1 cellular context compared by ENCODE assay signal in the genomic region with DNA sequence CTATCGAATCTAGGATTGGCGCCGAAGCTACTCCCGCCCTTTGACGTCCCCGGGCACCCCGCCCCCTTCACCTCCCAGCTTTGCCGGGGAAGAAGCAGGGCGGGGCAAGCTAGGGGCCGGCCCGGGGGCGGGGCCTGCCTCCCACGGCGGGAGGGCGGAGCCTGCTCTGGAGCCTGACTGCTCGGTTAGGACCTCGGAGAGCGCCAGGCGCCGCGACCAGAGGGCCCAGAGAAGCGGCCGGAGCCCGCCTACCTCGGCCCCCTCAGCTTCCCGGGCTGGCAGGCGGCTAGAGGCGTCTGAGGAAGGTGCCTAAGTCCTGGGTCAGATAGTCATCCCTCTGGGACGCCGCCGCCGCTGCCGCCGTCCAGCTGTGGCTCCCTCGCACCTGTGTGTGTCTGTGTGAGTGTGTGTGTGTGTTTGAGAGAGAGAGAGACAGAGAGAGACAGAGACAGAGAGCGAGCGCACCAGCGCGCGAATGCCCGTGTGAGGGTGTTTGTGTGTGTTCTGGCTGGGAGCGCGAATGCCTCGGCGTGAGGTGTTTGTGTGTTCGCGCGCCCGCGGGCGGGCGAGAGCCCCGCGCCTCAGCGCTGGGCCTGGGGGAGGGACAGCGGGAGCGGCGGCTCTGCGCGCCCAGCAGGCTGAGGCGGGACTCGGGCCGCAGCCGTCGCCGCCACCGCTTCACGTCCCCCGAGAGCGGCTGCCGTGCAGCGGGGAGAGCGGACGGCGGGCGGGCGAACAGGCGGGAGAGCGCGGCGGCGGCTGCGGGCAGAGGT.
TF ChIP-seq lines count a peak whose summit lies in the region.

A gene (plus strand): TSS at position 176 of the 773 bp plus-strand sequence. CDS start 1,374 bp downstream, outside the sequence.

TF ChIP-seq in GM23338, 12 proteins besides CTCF, POLR2A, EP300 and RAD21 (continued from another document):
- TF ChIP-seq, protein P1, sequence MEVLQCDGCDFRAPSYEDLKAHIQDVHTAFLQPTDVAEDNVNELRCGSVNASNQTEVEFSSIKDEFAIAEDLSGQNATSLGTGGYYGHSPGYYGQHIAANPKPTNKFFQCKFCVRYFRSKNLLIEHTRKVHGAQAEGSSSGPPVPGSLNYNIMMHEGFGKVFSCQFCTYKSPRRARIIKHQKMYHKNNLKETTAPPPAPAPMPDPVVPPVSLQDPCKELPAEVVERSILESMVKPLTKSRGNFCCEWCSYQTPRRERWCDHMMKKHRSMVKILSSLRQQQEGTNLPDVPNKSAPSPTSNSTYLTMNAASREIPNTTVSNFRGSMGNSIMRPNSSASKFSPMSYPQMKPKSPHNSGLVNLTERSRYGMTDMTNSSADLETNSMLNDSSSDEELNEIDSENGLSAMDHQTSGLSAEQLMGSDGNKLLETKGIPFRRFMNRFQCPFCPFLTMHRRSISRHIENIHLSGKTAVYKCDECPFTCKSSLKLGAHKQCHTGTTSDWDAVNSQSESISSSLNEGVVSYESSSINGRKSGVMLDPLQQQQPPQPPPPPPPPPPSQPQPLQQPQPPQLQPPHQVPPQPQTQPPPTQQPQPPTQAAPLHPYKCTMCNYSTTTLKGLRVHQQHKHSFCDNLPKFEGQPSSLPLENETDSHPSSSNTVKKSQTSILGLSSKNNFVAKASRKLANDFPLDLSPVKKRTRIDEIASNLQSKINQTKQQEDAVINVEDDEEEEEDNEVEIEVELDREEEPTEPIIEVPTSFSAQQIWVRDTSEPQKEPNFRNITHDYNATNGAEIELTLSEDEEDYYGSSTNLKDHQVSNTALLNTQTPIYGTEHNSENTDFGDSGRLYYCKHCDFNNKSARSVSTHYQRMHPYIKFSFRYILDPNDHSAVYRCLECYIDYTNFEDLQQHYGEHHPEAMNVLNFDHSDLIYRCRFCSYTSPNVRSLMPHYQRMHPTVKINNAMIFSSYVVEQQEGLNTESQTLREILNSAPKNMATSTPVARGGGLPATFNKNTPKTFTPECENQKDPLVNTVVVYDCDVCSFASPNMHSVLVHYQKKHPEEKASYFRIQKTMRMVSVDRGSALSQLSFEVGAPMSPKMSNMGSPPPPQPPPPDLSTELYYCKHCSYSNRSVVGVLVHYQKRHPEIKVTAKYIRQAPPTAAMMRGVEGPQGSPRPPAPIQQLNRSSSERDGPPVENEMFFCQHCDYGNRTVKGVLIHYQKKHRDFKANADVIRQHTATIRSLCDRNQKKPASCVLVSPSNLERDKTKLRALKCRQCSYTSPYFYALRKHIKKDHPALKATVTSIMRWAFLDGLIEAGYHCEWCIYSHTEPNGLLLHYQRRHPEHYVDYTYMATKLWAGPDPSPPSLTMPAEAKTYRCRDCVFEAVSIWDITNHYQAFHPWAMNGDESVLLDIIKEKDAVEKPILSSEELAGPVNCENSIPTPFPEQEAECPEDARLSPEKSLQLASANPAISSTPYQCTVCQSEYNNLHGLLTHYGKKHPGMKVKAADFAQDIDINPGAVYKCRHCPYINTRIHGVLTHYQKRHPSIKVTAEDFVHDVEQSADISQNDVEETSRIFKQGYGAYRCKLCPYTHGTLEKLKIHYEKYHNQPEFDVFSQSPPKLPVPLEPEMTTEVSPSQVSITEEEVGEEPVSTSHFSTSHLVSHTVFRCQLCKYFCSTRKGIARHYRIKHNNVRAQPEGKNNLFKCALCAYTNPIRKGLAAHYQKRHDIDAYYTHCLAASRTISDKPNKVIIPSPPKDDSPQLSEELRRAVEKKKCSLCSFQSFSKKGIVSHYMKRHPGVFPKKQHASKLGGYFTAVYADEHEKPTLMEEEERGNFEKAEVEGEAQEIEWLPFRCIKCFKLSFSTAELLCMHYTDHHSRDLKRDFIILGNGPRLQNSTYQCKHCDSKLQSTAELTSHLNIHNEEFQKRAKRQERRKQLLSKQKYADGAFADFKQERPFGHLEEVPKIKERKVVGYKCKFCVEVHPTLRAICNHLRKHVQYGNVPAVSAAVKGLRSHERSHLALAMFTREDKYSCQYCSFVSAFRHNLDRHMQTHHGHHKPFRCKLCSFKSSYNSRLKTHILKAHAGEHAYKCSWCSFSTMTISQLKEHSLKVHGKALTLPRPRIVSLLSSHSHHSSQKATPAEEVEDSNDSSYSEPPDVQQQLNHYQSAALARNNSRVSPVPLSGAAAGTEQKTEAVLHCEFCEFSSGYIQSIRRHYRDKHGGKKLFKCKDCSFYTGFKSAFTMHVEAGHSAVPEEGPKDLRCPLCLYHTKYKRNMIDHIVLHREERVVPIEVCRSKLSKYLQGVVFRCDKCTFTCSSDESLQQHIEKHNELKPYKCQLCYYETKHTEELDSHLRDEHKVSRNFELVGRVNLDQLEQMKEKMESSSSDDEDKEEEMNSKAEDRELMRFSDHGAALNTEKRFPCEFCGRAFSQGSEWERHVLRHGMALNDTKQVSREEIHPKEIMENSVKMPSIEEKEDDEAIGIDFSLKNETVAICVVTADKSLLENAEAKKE (CRISPR knock-in tag; IDR thresholded peaks at IDR 0.05) = no peak
